22 cellular contexts compared by ENCODE assay signal in the genomic region with DNA sequence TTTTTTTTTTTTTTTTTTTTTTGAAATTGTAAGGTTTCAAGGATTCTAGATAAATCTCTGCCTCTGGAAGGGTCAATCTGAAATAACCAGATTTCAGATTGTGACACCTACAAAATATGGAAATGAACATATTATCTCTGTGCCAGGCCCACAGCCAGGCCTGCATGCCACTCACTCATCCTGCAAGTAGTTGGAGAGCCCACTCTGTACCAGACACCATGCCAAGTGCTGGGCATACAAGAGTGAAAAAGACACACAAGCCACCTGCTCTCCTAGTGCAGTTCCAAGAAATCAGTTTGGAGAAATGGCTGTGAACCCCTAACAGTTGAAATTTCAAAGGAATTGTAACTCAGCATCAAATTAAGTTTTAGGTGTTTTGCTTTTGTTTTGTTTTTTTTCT.
DNase-seq lines count a peak whose midpoint lies in the region; ATAC-seq and TF ChIP-seq lines count a peak whose summit lies in the region.
"Had no signal": no experiment of that assay in that cellular context is flagged by ENCODE, and none has a peak within 500 bp of the region (broad histone marks: within the 10 kb centered on the region; RNA-seq: fewer than 3 reads in every experiment).

No MANE protein-coding gene starts in this region.

- H3K4me1 ChIP-seq in IMR-90 (ENCODE audit: control insufficient read depth, insufficient read depth, low read length) (peaks cover 12% of the 10 kb centered on the region), left ventricle myocardium inferior (peaks cover 17% of the 10 kb centered on the region), endodermal cell (ENCODE audit: control insufficient read depth, insufficient read depth, low read length) (peaks cover 7% of the 10 kb centered on the region)

- H2BK20ac ChIP-seq in IMR-90 (ENCODE audit: low read depth, low read length), result peak overlapping the region; percentile 65; the same call in 1 of the 2 replicates

- no peak overlapping the region for H3K56ac ChIP-seq in IMR-90 (ENCODE audit: extremely low read depth, insufficient read depth, low read length)

- H3K27ac Mint-ChIP-seq in endodermal cell, result no peak overlapping the region
- H3K27ac Mint-ChIP-seq: CD8-positive, alpha-beta memory T cell; IgD-negative memory B cell had no signal

- H3K27me3 ChIP-seq in IMR-90 (ENCODE audit: control insufficient read depth, insufficient read depth, low read length), result peaks cover 5% of the 10 kb centered on the region
- H3K27me3 ChIP-seq in left ventricle myocardium inferior (ENCODE audit: low read depth), result no peaks in the 10 kb centered on the region
- peaks cover 20% of the 10 kb centered on the region for H3K27me3 ChIP-seq in endodermal cell (ENCODE audit: control insufficient read depth, insufficient read depth, low read length, poor library complexity, severe bottlenecking)
- H3K27me3 ChIP-seq: BLaER1 treated with 17β-estradiol and CSF1 and Interleukin-3, amounts not matched to agents 10 nM and 100 nM had no signal

- H3K4ac ChIP-seq in IMR-90 (ENCODE audit: low read depth, low read length), result peak overlapping the region; percentile 52; the same call in 1 of the 2 replicates

- dilution Hi-C loops in IMR-90 (cut with HindIII; ENCODE audit: low sequenced_read_pairs, unreplicated experiment), result no loop called here

- H3K23ac ChIP-seq in IMR-90 (ENCODE audit: low read depth, low read length), result no peak overlapping the region

- H3K36me3 Mint-ChIP-seq in endodermal cell (ENCODE audit: low read depth), result no peaks in the 10 kb centered on the region
- H3K36me3 Mint-ChIP-seq: CD8-positive, alpha-beta memory T cell; IgD-negative memory B cell had no signal

- no peaks in the 10 kb centered on the region for H4K20me1 ChIP-seq in IMR-90 (ENCODE audit: insufficient read depth, low read length)
- H4K20me1 ChIP-seq: BLaER1 treated with 17β-estradiol and CSF1 and Interleukin-3, amounts not matched to agents 10 nM and 100 nM had no signal

- no peak for ATAC-seq in IMR-90 (ENCODE audit: low read depth)
- ATAC-seq in HG03095 (IDR thresholded peaks at IDR 0.05; ENCODE audit: unreplicated experiment), result no peak
- ATAC-seq: GM12878, PC-3 had no signal

- no peak for TF ChIP-seq CTCF in IMR-90 (conservative IDR thresholded peaks at IDR 0.05; ENCODE audit: low read depth, low read length)
- no peak for TF ChIP-seq CTCF in left ventricle myocardium inferior (IDR thresholded peaks at IDR 0.05; ENCODE audit: borderline replicate concordance)
- TF ChIP-seq CTCF in endodermal cell (conservative IDR thresholded peaks at IDR 0.05), result no peak

- POLR2A ChIA-PET in IMR-90 (lab: Charles Lee; ENCODE audit: unreplicated experiment), result interaction anchor here (0.7 kb wide), 2 partner anchors 180 to 834 kb away, joined by 24 read pairs; no protein-coding TSS in a partner anchor

- H4K91ac ChIP-seq in IMR-90 (ENCODE audit: insufficient read depth, low read depth, low read length), result peak overlapping the region; percentile 65; the same call in 1 of the 2 replicates

- H3K4me1 Mint-ChIP-seq in endodermal cell, result peaks cover 32% of the 10 kb centered on the region
- H3K4me1 Mint-ChIP-seq: IgD-negative memory B cell had no signal

- H3K9ac ChIP-seq in IMR-90 (ENCODE audit: low read depth, low read length) (no peak overlapping the region), SK-N-MC (ENCODE audit: insufficient read length) (no peak overlapping the region), endodermal cell (ENCODE audit: extremely low read depth, low read length, poor library complexity, severe bottlenecking) (no peak overlapping the region)
- H3K9ac ChIP-seq: BLaER1 treated with 17β-estradiol and CSF1 and Interleukin-3, amounts not matched to agents 10 nM and 100 nM; SK-N-SH had no signal

- no peaks in the 10 kb centered on the region for H3K36me3 ChIP-seq in IMR-90 (ENCODE audit: control insufficient read depth, insufficient read depth, low read length)
- H3K36me3 ChIP-seq in SK-N-MC (ENCODE audit: insufficient read depth, low read length), result no peaks in the 10 kb centered on the region
- no peaks in the 10 kb centered on the region for H3K36me3 ChIP-seq in left ventricle myocardium inferior
- H3K36me3 ChIP-seq in endodermal cell (ENCODE audit: control insufficient read depth, insufficient read depth, low read length), result no peaks in the 10 kb centered on the region
- H3K36me3 ChIP-seq: BLaER1 treated with 17β-estradiol and CSF1 and Interleukin-3, amounts not matched to agents 10 nM and 100 nM had no signal

- peak overlapping the region; percentile 87 for H2BK120ac ChIP-seq in IMR-90 (ENCODE audit: low read depth, low read length)

- H3K79me1 ChIP-seq in IMR-90 (ENCODE audit: low read depth in 1 of 2, low read length in 2 of 2), result no peaks in the 10 kb centered on the region

- H3K9me1 ChIP-seq in IMR-90 (ENCODE audit: insufficient read depth, low read length), result peaks cover 11% of the 10 kb centered on the region

- peaks cover 12% of the 10 kb centered on the region for H3K27me3 Mint-ChIP-seq in endodermal cell (ENCODE audit: insufficient read depth)

- no peak overlapping the region for H2BK5ac ChIP-seq in IMR-90 (ENCODE audit: low read depth, low read length, poor library complexity, severe bottlenecking)

- no peak overlapping the region for H3K4me2 ChIP-seq in IMR-90 (ENCODE audit: low read depth, low read length)
- H3K4me2 ChIP-seq: BLaER1 treated with 17β-estradiol and CSF1 and Interleukin-3, amounts not matched to agents 10 nM and 100 nM; SK-N-SH had no signal

- H3K27ac ChIP-seq in IMR-90 (ENCODE audit: insufficient read depth, low read length) (no peak overlapping the region), SK-N-MC (peak overlapping the region; percentile 70; the same call in 1 of the 2 replicates), left ventricle myocardium inferior (replicated peaks) (no peak overlapping the region), endodermal cell (ENCODE audit: low read depth, low read length) (no peak overlapping the region)
- H3K27ac ChIP-seq: BLaER1 treated with 17β-estradiol and CSF1 and Interleukin-3, amounts not matched to agents 10 nM and 100 nM had no signal

- H3K9me3 ChIP-seq in IMR-90 (ENCODE audit: control insufficient read depth, insufficient read depth, low read length), result no peaks in the 10 kb centered on the region
- no peaks in the 10 kb centered on the region for H3K9me3 ChIP-seq in SK-N-MC (ENCODE audit: low read depth, low read length)
- H3K9me3 ChIP-seq in left ventricle myocardium inferior (replicated peaks), result no peaks in the 10 kb centered on the region
- H3K9me3 ChIP-seq in endodermal cell (ENCODE audit: control insufficient read depth, low read length), result no peaks in the 10 kb centered on the region
- H3K9me3 ChIP-seq: BLaER1 treated with 17β-estradiol and CSF1 and Interleukin-3, amounts not matched to agents 10 nM and 100 nM; SK-N-SH had no signal

- H2AK9ac ChIP-seq in IMR-90 (replicated peaks; ENCODE audit: low read depth, low read length, poor library complexity), result no peak overlapping the region

- H3K4me3 ChIP-seq in IMR-90 (ENCODE audit: insufficient read depth, low read depth, low read length) (no peak overlapping the region), SK-N-MC (no peak overlapping the region), left ventricle myocardium inferior (no peak overlapping the region), endodermal cell (ENCODE audit: low read length) (no peak overlapping the region)
- H3K4me3 ChIP-seq: BLaER1 treated with 17β-estradiol and CSF1 and Interleukin-3, amounts not matched to agents 10 nM and 100 nM; GM12878 had no signal

- no peak overlapping the region for H3K4me3 Mint-ChIP-seq in endodermal cell
- H3K4me3 Mint-ChIP-seq: CD8-positive, alpha-beta memory T cell; IgD-negative memory B cell had no signal

- BruUV-seq in IMR-90 (replicated peaks; lab: Mats Ljungman, UMichigan), result no TSS peak

- in situ Hi-C loops in IMR-90 (cut with MboI; ENCODE audit: low sequenced_read_pairs), result loop anchor here (5.0 to 25.0 kb wide), 2 partner anchors 657 to 832 kb away; no protein-coding TSS in a partner anchor

- no peak for TF ChIP-seq POLR2A in IMR-90 (IDR thresholded peaks at IDR 0.05; ENCODE audit: low read depth, low read length)

- 0 out of 2 replicates have a peak overlapping the region, but pooled peaks have one; percentile 2 for H3K18ac ChIP-seq in IMR-90 (ENCODE audit: low read depth, low read length)

- DNase-seq in NCI-H1105 treated with DMSO at 0.1 percent for 48 hours (lab: John Stamatoyannopoulos, UW), result peak; percentile 15
- no peak for DNase-seq in NCI-H1105 (lab: John Stamatoyannopoulos, UW)
- no peak for DNase-seq in IMR-90
- DNase-seq in SK-N-MC (ENCODE audit: low read depth, low spot score), result no peak
- DNase-seq in left ventricle myocardium inferior, result peak; percentile 46
- DNase-seq in endodermal cell, result no peak
- DNase-seq in effector CD4-positive, alpha-beta T cell, result no peak
- DNase-seq: 8988T; Calu3; CD8-positive, alpha-beta memory T cell; NCI-H1417 treated with DMSO at 0.1 percent for 48 hours; NCI-H187; NCI-H2171; NCI-H345; NCI-H524 treated with DMSO at 0.1 percent for 48 hours; PC-3; SHP77 treated with DMSO at 0.1 percent for 48 hours; SK-N-SH had no signal

- no peaks in the 10 kb centered on the region for H3K9me3 Mint-ChIP-seq in endodermal cell
- H3K9me3 Mint-ChIP-seq: CD8-positive, alpha-beta memory T cell; IgD-negative memory B cell had no signal

- H4K5ac ChIP-seq in IMR-90 (ENCODE audit: low read depth, low read length), result peak overlapping the region; percentile 9; the same call in 1 of the 2 replicates

- H2AFZ ChIP-seq in IMR-90 (replicated peaks; ENCODE audit: low read length, poor library complexity), result no peak overlapping the region

- intact Hi-C loops in IMR-90 (cut with micrococcal nuclease), result loop anchor here (2.0 to 10.0 kb wide), 9 partner anchors 181 to 1337 kb away; a partner anchor contains a TSS
- intact Hi-C loops in left ventricle myocardium inferior (cut with micrococcal nuclease), result no loop called here

- TF ChIP-seq RAD21 in IMR-90 (IDR thresholded peaks at IDR 0.05; ENCODE audit: low read length), result no peak

- H2AK5ac ChIP-seq in IMR-90 (ENCODE audit: low read depth, low read length), result peak overlapping the region; percentile 71; the same call in 1 of the 2 replicates

- H2BK15ac ChIP-seq in IMR-90 (ENCODE audit: low read depth, low read length), result peak overlapping the region; percentile 90; the same call in 1 of the 3 replicates

- CTCF ChIA-PET in IMR-90 (lab: Yijun Ruan, JAX), result interaction anchor here (0.7 kb wide), 1 partner anchor 829 kb away, joined by 7 read pairs; no protein-coding TSS in a partner anchor

- peak overlapping the region in 1 of 2 experiments; percentile 50; a peak in 1 of 4 replicates for H4K8ac ChIP-seq in IMR-90 (ENCODE audit: low read depth in 2 of 2, low read length in 2 of 2)

- H3K14ac ChIP-seq in IMR-90 (replicated peaks; ENCODE audit: low read depth, low read length), result no peak overlapping the region

TF ChIP-seq in IMR-90, 13 proteins besides CTCF, POLR2A, EP300 and RAD21 (continues in another document):
- no peak for TF ChIP-seq CHD1 (IDR thresholded peaks at IDR 0.05; ENCODE audit: low read depth, low read length)
- no peak for TF ChIP-seq RFX5 (IDR thresholded peaks at IDR 0.05; ENCODE audit: low read depth, low read length)

Comparison
In these comparisons a context has a peak if more than half of its experiments do, and no peak if none do; other contexts are left out.
1. DNase-seq: peak in NCI-H1105 treated with DMSO at 0.1 percent for 48 hours (single experiment) and left ventricle myocardium inferior (single experiment); none in NCI-H1105 (single experiment), IMR-90 (single experiment), SK-N-MC (single experiment), endodermal cell (single experiment) and effector CD4-positive, alpha-beta T cell (single experiment).